14 cellular contexts compared by ENCODE assay signal in genomic region chr10:132334883-132335188, GRCh38. TPM values are rescaled to one million over a fixed set of nuclear protein-coding genes. Genes with fewer than 3 reads are reported as not detected.
DNase-seq lines count a peak whose midpoint lies in the region; ATAC-seq and TF ChIP-seq lines count a peak whose summit lies in the region.
"Had no signal": no experiment of that assay in that cellular context is flagged by ENCODE, and none has a peak within 500 bp of the region (broad histone marks: within the 10 kb centered on the region; RNA-seq: fewer than 3 reads in every experiment).

No MANE protein-coding gene starts in this region.

- in situ Hi-C loops in transverse colon (cut with MboI; ENCODE audit: low pct_ligation_motif_present in 1 of 4, low pct_unique_long_range_greater_than_20kb in 1 of 4, low sequenced_read_pairs in 3 of 4) = loop anchor here in 1 of 4 donors (25.0 kb wide), 1 partner anchor 98 kb away; no protein-coding TSS in a partner anchor

- TF ChIP-seq CTCF in Caco-2 (IDR thresholded peaks at IDR 0.05; ENCODE audit: insufficient read depth in 1 of 2, low read depth in 1 of 2, low read length in 1 of 2, severe bottlenecking in 1 of 2, unreplicated experiment in 1 of 2) = no peak
- TF ChIP-seq CTCF in HEK293 (tag by site-specific recombination; IDR thresholded peaks at IDR 0.05) = no peak
- no peak for TF ChIP-seq CTCF in parathyroid adenoma (IDR thresholded peaks at IDR 0.05)
- TF ChIP-seq CTCF in heart right ventricle (IDR thresholded peaks at IDR 0.05) = no peak
- no peak for TF ChIP-seq CTCF in transverse colon (IDR thresholded peaks at IDR 0.05)

- WGBS in heart right ventricle, 2 donors = 92 to 96% methylated on average over 2 of the region's 2 CpGs
- 83% methylated on average over 2 of the region's 2 CpGs; no CpG with 5 or more reads in 1 of the 2 donors for WGBS in transverse colon (ENCODE audit: low coverage in 1 of 2), 2 donors

- no peak for ATAC-seq in heart right ventricle
- ATAC-seq: HCT116 had no signal

- H3K9me3 ChIP-seq in Caco-2 (no peaks in the 10 kb centered on the region), HEK293 (ENCODE audit: control insufficient read depth, insufficient read depth, low read depth, low read length) (no peaks in the 10 kb centered on the region), parathyroid adenoma (ENCODE audit: control insufficient read depth, low read length) (no peaks in the 10 kb centered on the region), heart right ventricle (no peaks in the 10 kb centered on the region), transverse colon (no peaks in the 10 kb centered on the region)

- DNase-seq in Caco-2 = no peak
- no peak for DNase-seq in heart right ventricle
- no peak for DNase-seq in transverse colon
- DNase-seq in dedifferentiated amniotic fluid mesenchymal stem cell (ENCODE audit: extremely low spot score) = no peak
- DNase-seq: DMS 273 treated with DMSO at 0.1 percent for 48 hours, NCI-H1694 treated with DMSO at 0.1 percent for 48 hours, NCI-H510A, NCI-H774, Right ventricle myocardium superior had no signal

- H3K27ac ChIP-seq in HEK293 (ENCODE audit: extremely low read depth, low read depth, low read length) (no peak overlapping the region), parathyroid adenoma (peak overlapping the region; percentile 3), heart right ventricle (no peak overlapping the region), transverse colon (no peak overlapping the region)
- H3K27ac ChIP-seq: C4-2B had no signal

- no peak overlapping the region for H3K9ac ChIP-seq in parathyroid adenoma

- H3K4me1 ChIP-seq in Caco-2 = peaks cover 18% of the 10 kb centered on the region; the same call in 1 of the 2 replicates
- peaks cover 18% of the 10 kb centered on the region for H3K4me1 ChIP-seq in HEK293 (ENCODE audit: control insufficient read depth, insufficient read depth, low read length)
- H3K4me1 ChIP-seq in parathyroid adenoma = peaks cover 15% of the 10 kb centered on the region
- peaks cover 5 to 44% (median 35%) of the 10 kb centered on the region in 9 donors for H3K4me1 ChIP-seq in heart right ventricle
- peaks cover 0 to 24% (median 14%) of the 10 kb centered on the region in 4 donors for H3K4me1 ChIP-seq in transverse colon

- TF ChIP-seq POLR2A in transverse colon (IDR thresholded peaks at IDR 0.05) = no peak

- H2AFZ ChIP-seq in parathyroid adenoma = no peak overlapping the region

- peaks cover 40% of the 10 kb centered on the region for H3K36me3 Mint-ChIP-seq in Caco-2 (ENCODE audit: insufficient read depth, unreplicated experiment)
- H3K36me3 Mint-ChIP-seq in dendritic cell treated with granulocyte-macrophage colony-stimulating factor and Interleukin-4, amounts not matched to agents 40 ng/mL and 50 ng/mL, for 4 days (ENCODE audit: low read depth) = peaks cover 56% of the 10 kb centered on the region

- H3K36me3 ChIP-seq in Caco-2 (ENCODE audit: control insufficient read depth, insufficient read depth, low read length) (no peaks in the 10 kb centered on the region), HEK293 (ENCODE audit: control insufficient read depth in 2 of 2, insufficient read depth in 1 of 2, low read length in 2 of 2) (no peaks in the 10 kb centered on the region; a peak in 1 of 3 replicates), parathyroid adenoma (ENCODE audit: control insufficient read depth, insufficient read depth, low read length) (no peaks in the 10 kb centered on the region), heart right ventricle (peaks cover 0 to 15% (median 0%) of the 10 kb centered on the region in 9 donors), transverse colon (no peaks in the 10 kb centered on the region)

- POLR2A ChIA-PET in Caco-2 (lab: Charles Lee) (no interaction called here), HEK293 (lab: Yijun Ruan, JAX) (no interaction called here)

- CTCF ChIA-PET in Caco-2 (lab: Charles Lee) (no interaction called here), HEK293 (lab: Yijun Ruan, JAX) (no interaction called here)

- no peak overlapping the region for H3K4me2 ChIP-seq in parathyroid adenoma (ENCODE audit: low read length)

- no peak for TF ChIP-seq EP300 in transverse colon (IDR thresholded peaks at IDR 0.05; ENCODE audit: low read depth)

- H3K79me2 ChIP-seq in parathyroid adenoma = no peaks in the 10 kb centered on the region

- H3K4me1 Mint-ChIP-seq in Caco-2 (ENCODE audit: low read depth, unreplicated experiment) = peaks cover 26% of the 10 kb centered on the region
- H3K4me1 Mint-ChIP-seq in dendritic cell treated with granulocyte-macrophage colony-stimulating factor and Interleukin-4, amounts not matched to agents 40 ng/mL and 50 ng/mL, for 4 days (ENCODE audit: low read depth) = peaks cover 45% of the 10 kb centered on the region

- peak overlapping the region; percentile 38 for H3K4me3 ChIP-seq in Caco-2 (ENCODE audit: low read depth, low read length)
- H3K4me3 ChIP-seq in HEK293 (ENCODE audit: low read depth, low read length) = no peak overlapping the region
- no peak overlapping the region for H3K4me3 ChIP-seq in parathyroid adenoma (ENCODE audit: low read depth, low read length)
- peak overlapping the region in 1 of 10 donors; percentile 17 for H3K4me3 ChIP-seq in heart right ventricle
- H3K4me3 ChIP-seq in transverse colon = no peak overlapping the region

- BruUV-seq in Caco-2 (replicated peaks; lab: Mats Ljungman, UMichigan) = no TSS peak

- H3K27me3 ChIP-seq in Caco-2 (replicated peaks; ENCODE audit: control insufficient read depth, insufficient read depth, low read length) (no peaks in the 10 kb centered on the region), parathyroid adenoma (ENCODE audit: control insufficient read depth, insufficient read depth, low read length) (no peaks in the 10 kb centered on the region), heart right ventricle (no peaks in the 10 kb centered on the region), transverse colon (no peaks in the 10 kb centered on the region)

- H3K9me3 Mint-ChIP-seq in Caco-2 (ENCODE audit: unreplicated experiment) = no peaks in the 10 kb centered on the region
- no peaks in the 10 kb centered on the region for H3K9me3 Mint-ChIP-seq in dendritic cell treated with granulocyte-macrophage colony-stimulating factor and Interleukin-4, amounts not matched to agents 40 ng/mL and 50 ng/mL, for 4 days

- intact Hi-C loops in Caco-2 (cut with micrococcal nuclease; ENCODE audit: unreplicated experiment) (loop anchor here (1.0 to 5.0 kb wide), 4 partner anchors 18 to 257 kb away; partner anchors contain the start of gene INPP5A), heart right ventricle (cut with DNase I) (no loop called here), transverse colon (cut with DNase I; ENCODE audit: low total_unique reads) (no loop called here)
- intact Hi-C loops in dendritic cell treated with granulocyte-macrophage colony-stimulating factor and Interleukin-4, amounts not matched to agents 40 ng/mL and 50 ng/mL, for 4 days (cut with micrococcal nuclease) = loop anchor here (5.0 kb wide), 2 partner anchors 62 to 117 kb away; partner anchors contain the start of gene PWWP2B

- no peak overlapping the region for H3K27ac Mint-ChIP-seq in Caco-2 (ENCODE audit: unreplicated experiment)
- peak overlapping the region; percentile 98 for H3K27ac Mint-ChIP-seq in dendritic cell treated with granulocyte-macrophage colony-stimulating factor and Interleukin-4, amounts not matched to agents 40 ng/mL and 50 ng/mL, for 4 days

- H3K4me3 Mint-ChIP-seq in Caco-2 (ENCODE audit: unreplicated experiment) = peak overlapping the region; percentile 74
- H3K4me3 Mint-ChIP-seq in dendritic cell treated with granulocyte-macrophage colony-stimulating factor and Interleukin-4, amounts not matched to agents 40 ng/mL and 50 ng/mL, for 4 days = peak overlapping the region; percentile 56

- H3K27me3 Mint-ChIP-seq in Caco-2 (ENCODE audit: insufficient read depth, unreplicated experiment) = no peaks in the 10 kb centered on the region
- no peaks in the 10 kb centered on the region for H3K27me3 Mint-ChIP-seq in dendritic cell treated with granulocyte-macrophage colony-stimulating factor and Interleukin-4, amounts not matched to agents 40 ng/mL and 50 ng/mL, for 4 days

TF ChIP-seq in HEK293, 187 proteins besides CTCF, POLR2A, EP300 and RAD21 (continues in another document):
- TF ChIP-seq ZBTB17 (tag by site-specific recombination; IDR thresholded peaks at IDR 0.05) (no peak), ZNF785 (tag by site-specific recombination; IDR thresholded peaks at IDR 0.05) (no peak), BCL6B (tag by site-specific recombination; IDR thresholded peaks at IDR 0.05) (no peak), ZFP41 (tag by site-specific recombination; IDR thresholded peaks at IDR 0.05; ENCODE audit: borderline replicate concordance) (no peak)

RNA-seq across cellular contexts. Expression of gene LRRC27, which starts 2.8 kb away (rescaled TPM):
- total RNA-seq in Caco-2 (2022) (11.7 and 12.5 TPM in 2 replicates), heart right ventricle (1 to 10 TPM; 3.0 to 8.1 (median 4.7) TPM), transverse colon (10 to 100 TPM in 1 of 4 donors, 1 to 10 TPM in 2, not detected in 1; 5.9 to 69.5 (median 8.3) TPM)
- polyA plus RNA-seq in heart right ventricle = 1 to 10 TPM; 3.5 to 6.0 TPM

RNA-seq across cellular contexts. Expression of gene STK32C, which starts 27.1 kb away (rescaled TPM):
- total RNA-seq in Caco-2 (2022) (11.9 and 13.3 TPM in 2 replicates), heart right ventricle (1 to 10 TPM; 2.7 to 7.7 (median 5.7) TPM), transverse colon (1 to 10 TPM in 3 of 4 donors, not detected in 1; 2.2 to 7.8 (median 3.7) TPM)
- 1 to 10 TPM; 4.7 to 8.9 TPM for polyA plus RNA-seq in heart right ventricle

Comparison
In these comparisons a context has a peak if more than half of its experiments do, and no peak if none do; other contexts are left out.
1. intact Hi-C loops: an anchor here in Caco-2 (1.0 to 5.0 kb wide) and dendritic cell treated with granulocyte-macrophage colony-stimulating factor and Interleukin-4, amounts not matched to agents 40 ng/mL and 50 ng/mL, for 4 days (5.0 kb wide); none called in heart right ventricle and transverse colon.